ENCODE assay signal across 12 cellular contexts in the genomic region with DNA sequence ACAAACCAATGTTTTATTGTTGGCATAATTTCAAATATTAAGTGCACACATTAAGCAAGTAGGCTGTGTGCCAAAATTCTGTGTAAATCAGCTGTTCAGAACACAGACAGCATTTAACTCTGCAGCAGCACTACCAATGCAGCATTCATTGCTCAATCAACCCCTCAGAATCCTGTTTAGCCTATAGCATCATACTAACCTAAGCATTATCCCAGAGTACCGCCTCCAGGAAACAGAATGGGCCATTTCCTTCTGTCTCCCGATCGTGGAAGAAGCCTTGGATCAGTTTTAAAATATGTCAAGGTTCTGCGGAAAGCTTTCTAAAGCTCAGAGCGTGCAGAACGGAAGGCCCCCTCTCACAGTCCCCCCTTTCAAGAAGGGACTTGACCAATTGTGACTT. TPM values are rescaled to one million over a fixed set of nuclear protein-coding genes. Genes with fewer than 3 reads are reported as not detected.
A peak's percentile ranks its signal among the peaks of the same experiment; 100 is the strongest.
DNase-seq lines count a peak whose midpoint lies in the region; ATAC-seq, FAIRE-seq and TF ChIP-seq lines count a peak whose summit lies in the region.
"Had no signal": no experiment of that assay in that cellular context is flagged by ENCODE, and none has a peak within 500 bp of the region (broad histone marks: within the 10 kb centered on the region; RNA-seq: fewer than 3 reads in every experiment).

No MANE protein-coding gene starts in this region.

- H3K9me3 Mint-ChIP-seq in endothelial cell (ENCODE audit: unreplicated experiment) = no peaks in the 10 kb centered on the region
- H3K9me3 Mint-ChIP-seq: CD4-positive, CD25-positive, alpha-beta regulatory T cell had no signal

- DNase-seq in A673 (ENCODE audit: low spot score) (peak; percentile 24), NCI-H774 (lab: John Stamatoyannopoulos, UW) (peak; percentile 41), endothelial cell (ENCODE audit: low spot score) (peak; percentile 5), GM12891 (ENCODE audit: insufficient read length, low spot score) (no peak), Peyer's patch (no peak), H7 (no peak)
- DNase-seq: esophagus squamous epithelium, NCI-H226 had no signal

- TF ChIP-seq POLR2A in GM12891 (IDR thresholded peaks at IDR 0.05; ENCODE audit: low read depth, low read length) (no peak), Peyer's patch (IDR thresholded peaks at IDR 0.05) (no peak)

- no peaks in the 10 kb centered on the region for H3K4me1 ChIP-seq in A673 (ENCODE audit: insufficient read depth, low read length, poor library complexity, severe bottlenecking)
- H3K4me1 ChIP-seq in ES-I3 (ENCODE audit: insufficient read depth, low read length) = no peaks in the 10 kb centered on the region
- no peaks in the 10 kb centered on the region for H3K4me1 ChIP-seq in Peyer's patch

- POLR2A ChIA-PET in A673 (lab: Charles Lee; ENCODE audit: low non-redundant PET) = no interaction called here

- H3K27ac ChIP-seq in A673 (ENCODE audit: low read depth, low read length, poor library complexity, severe bottlenecking) (no peak overlapping the region), Peyer's patch (no peak overlapping the region)
- H3K27ac ChIP-seq: esophagus squamous epithelium had no signal

- no peak for FAIRE-seq in GM12891 (lab: Jason Lieb, UNC)

- H3K4me1 Mint-ChIP-seq in endothelial cell (ENCODE audit: unreplicated experiment) = peaks cover 11% of the 10 kb centered on the region

- H3K9me3 ChIP-seq in A673 (ENCODE audit: low read depth, low read length, poor library complexity, severe bottlenecking) (no peaks in the 10 kb centered on the region), ES-I3 (ENCODE audit: control insufficient read depth, insufficient read depth, low read length) (no peaks in the 10 kb centered on the region), Peyer's patch (no peaks in the 10 kb centered on the region)
- H3K9me3 ChIP-seq: esophagus squamous epithelium had no signal

- ATAC-seq in HG02884 (IDR thresholded peaks at IDR 0.05; ENCODE audit: unreplicated experiment) = no peak

- H3K4me3 ChIP-seq in A673 (ENCODE audit: low read depth, low read length, poor library complexity, severe bottlenecking) (no peak overlapping the region), Peyer's patch (no peak overlapping the region), H7 (ENCODE audit: insufficient read depth, low read depth, low read length) (no peak overlapping the region)
- H3K4me3 ChIP-seq: esophagus squamous epithelium had no signal

- H3K27me3 ChIP-seq in A673 (replicated peaks; ENCODE audit: insufficient read depth, low read depth, low read length, poor library complexity) (peaks cover 43% of the 10 kb centered on the region), Peyer's patch (no peaks in the 10 kb centered on the region), H7 (ENCODE audit: control insufficient read depth, insufficient read depth, low read length) (no peaks in the 10 kb centered on the region)

- no peaks in the 10 kb centered on the region for H3K36me3 Mint-ChIP-seq in endothelial cell (ENCODE audit: low read depth, unreplicated experiment)
- H3K36me3 Mint-ChIP-seq: CD4-positive, CD25-positive, alpha-beta regulatory T cell had no signal

- intact Hi-C loops in A673 (cut with micrococcal nuclease; ENCODE audit: unreplicated experiment) = loop anchor here (10.0 kb wide), 1 partner anchor 582 kb away; a partner anchor contains a TSS

- H3K27ac Mint-ChIP-seq in endothelial cell (ENCODE audit: unreplicated experiment) = peak overlapping the region; percentile 78

- no TSS peak for BruUV-seq in A673 (replicated peaks; lab: Mats Ljungman, UMichigan)

- H3K9ac ChIP-seq in ES-I3 (ENCODE audit: low read depth, low read length) = peak overlapping the region; percentile 35; the same call in 1 of the 2 replicates

- no peaks in the 10 kb centered on the region for H3K27me3 Mint-ChIP-seq in endothelial cell (ENCODE audit: unreplicated experiment)

- no peaks in the 10 kb centered on the region for H3K36me3 ChIP-seq in A673 (ENCODE audit: insufficient read depth, low read length, poor library complexity, severe bottlenecking)
- H3K36me3 ChIP-seq in ES-I3 (ENCODE audit: insufficient read depth, low read length) = no peaks in the 10 kb centered on the region
- H3K36me3 ChIP-seq in Peyer's patch = no peaks in the 10 kb centered on the region
- no peaks in the 10 kb centered on the region for H3K36me3 ChIP-seq in H7 (replicated peaks; ENCODE audit: control insufficient read depth, insufficient read depth, low read length)
- H3K36me3 ChIP-seq: esophagus squamous epithelium had no signal

- TF ChIP-seq CTCF in A673 (conservative IDR thresholded peaks at IDR 0.05; ENCODE audit: low read depth, low read length) = no peak
- TF ChIP-seq CTCF in endothelial cell (IDR thresholded peaks at IDR 0.05; ENCODE audit: unreplicated experiment) = no peak
- no peak for TF ChIP-seq CTCF in Peyer's patch (IDR thresholded peaks at IDR 0.05)

- peak overlapping the region; percentile 10 for H3K4me3 Mint-ChIP-seq in endothelial cell (ENCODE audit: unreplicated experiment)

- CTCF ChIA-PET in A673 (lab: Charles Lee) = interaction anchor here (0.6 to 2.2 kb wide), 3 partner anchors 94 to 866 kb away, joined by 3 to 8 read pairs (median 4); no protein-coding TSS in a partner anchor

TF ChIP-seq in GM12891, 5 proteins besides CTCF, POLR2A, EP300 and RAD21:
- TF ChIP-seq POLR2AphosphoS5 (IDR thresholded peaks at IDR 0.05; ENCODE audit: low read depth, low read length) = no peak
- no peak for TF ChIP-seq POU2F2 (IDR thresholded peaks at IDR 0.05; ENCODE audit: low read depth, low read length)

RNA-seq across cellular contexts. Expression of a gene that starts 3.3 kb away (rescaled TPM):
- total RNA-seq in A673 (2021) (not detected in 2 replicates), endothelial cell (ENCODE audit: unreplicated experiment) (not detected), Peyer's patch (not detected)
- not detected for polyA plus RNA-seq in GM12891 (2012; ENCODE audit: low read depth, missing spikeins)
- not detected in 2 replicates for total RNA-seq in H7 (2014; rRNA removed; shearing (Covaris generic))
- total RNA-seq: CD4-positive, CD25-positive, alpha-beta regulatory T cell had no signal
- polyA plus RNA-seq: keratinocyte had no signal

RNA-seq across cellular contexts. Expression of a gene that starts 31.1 kb away (rescaled TPM):
- not detected in 2 replicates for total RNA-seq in A673 (2021)
- total RNA-seq in endothelial cell (ENCODE audit: unreplicated experiment) = not detected
- not detected for polyA plus RNA-seq in GM12891 (2012; ENCODE audit: low read depth, missing spikeins)
- not detected for total RNA-seq in Peyer's patch
- total RNA-seq in H7 (2014; rRNA removed; shearing (Covaris generic)) = not detected in 2 replicates
- total RNA-seq: CD4-positive, CD25-positive, alpha-beta regulatory T cell had no signal
- polyA plus RNA-seq: CD4-positive, CD25-positive, alpha-beta regulatory T cell; keratinocyte had no signal

Comparison
In these comparisons a context has a peak if more than half of its experiments do, and no peak if none do; other contexts are left out.
1. DNase-seq: peak in A673 (single experiment), NCI-H774 (single experiment) and endothelial cell (single experiment); none in GM12891 (single experiment), Peyer's patch (0 of 3) and H7 (single experiment).